In the genomic region with DNA sequence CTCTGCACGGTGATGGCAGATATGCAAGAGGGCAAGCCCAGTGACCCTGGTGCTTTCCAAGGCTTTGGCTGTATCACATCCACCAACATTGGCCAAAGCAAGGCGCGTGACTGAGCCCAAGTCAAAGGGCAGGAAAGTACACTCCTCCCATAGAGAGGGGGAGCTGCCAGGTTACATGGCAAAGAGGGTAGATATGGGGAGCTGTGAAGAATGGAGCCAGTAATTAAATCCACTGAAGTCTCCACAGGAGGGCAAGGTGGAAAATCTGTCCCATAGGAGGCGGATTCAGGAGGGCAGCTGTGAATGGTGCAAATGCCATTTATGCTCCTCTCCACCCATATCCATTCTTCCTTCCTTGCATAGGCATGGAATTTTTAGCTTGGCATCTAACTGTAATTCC, we compare ENCODE assay signal across 23 cellular contexts. TPM values are rescaled to one million over a fixed set of nuclear protein-coding genes. Genes with fewer than 3 reads are reported as not detected.
DNase-seq lines count a peak whose midpoint lies in the region; ATAC-seq, FAIRE-seq and TF ChIP-seq lines count a peak whose summit lies in the region.
"Had no signal": no experiment of that assay in that cellular context is flagged by ENCODE, and none has a peak within 500 bp of the region (broad histone marks: within the 10 kb centered on the region; RNA-seq: fewer than 3 reads in every experiment).

No MANE protein-coding gene starts in this region.

- H3K27me3 ChIP-seq in GM23338 (ENCODE audit: insufficient read depth) (no peaks in the 10 kb centered on the region), neural progenitor cell (no peaks in the 10 kb centered on the region)
- H3K27me3 ChIP-seq: BE2C had no signal

- TF ChIP-seq CTCF in GM23338 (conservative IDR thresholded peaks at IDR 0.05; ENCODE audit: low read depth in 2 of 2) (no peak), endothelial cell (IDR thresholded peaks at IDR 0.05; ENCODE audit: unreplicated experiment) (no peak), neural progenitor cell (IDR thresholded peaks at IDR 0.05) (no peak), type B pancreatic cell (conservative IDR thresholded peaks at IDR 0.05) (no peak)

- no peak overlapping the region for H3K9ac ChIP-seq in neural progenitor cell
- H3K9ac ChIP-seq: KMS-11 had no signal

- no peaks in the 10 kb centered on the region for H3K9me2 ChIP-seq in GM23338 (ENCODE audit: insufficient read depth)

- H3K4me1 Mint-ChIP-seq in GM23338 = peaks cover 11% of the 10 kb centered on the region
- H3K4me1 Mint-ChIP-seq in endothelial cell (ENCODE audit: unreplicated experiment) = peaks cover 55% of the 10 kb centered on the region
- H3K4me1 Mint-ChIP-seq in neural progenitor cell = peaks cover 5% of the 10 kb centered on the region
- H3K4me1 Mint-ChIP-seq in type B pancreatic cell (ENCODE audit: unreplicated experiment) = no peaks in the 10 kb centered on the region
- H3K4me1 Mint-ChIP-seq: CD4-positive, alpha-beta memory T cell; IgD-negative memory B cell had no signal

- no peak overlapping the region for H3K27ac ChIP-seq in GM23338 (ENCODE audit: low read depth)
- no peak overlapping the region for H3K27ac ChIP-seq in neural progenitor cell
- H3K27ac ChIP-seq: KMS-11 had no signal

- H3K4me3 Mint-ChIP-seq in GM23338 (no peak overlapping the region), endothelial cell (ENCODE audit: unreplicated experiment) (no peak overlapping the region), neural progenitor cell (no peak overlapping the region), type B pancreatic cell (no peak overlapping the region)
- H3K4me3 Mint-ChIP-seq: CD4-positive, alpha-beta memory T cell; H9; IgD-negative memory B cell had no signal

- no peaks in the 10 kb centered on the region for H3K36me3 ChIP-seq in GM23338 (ENCODE audit: insufficient read depth)
- no peaks in the 10 kb centered on the region for H3K36me3 ChIP-seq in neural progenitor cell
- H3K36me3 ChIP-seq: BE2C had no signal

- no peak for FAIRE-seq in GM12892 (lab: Jason Lieb, UNC)
- FAIRE-seq: A204.1, GM12878, GM18507, H1, HepG2 had no signal

- H3K79me2 ChIP-seq in GM23338 (replicated peaks; ENCODE audit: insufficient read depth) (no peaks in the 10 kb centered on the region), neural progenitor cell (ENCODE audit: low read depth) (no peaks in the 10 kb centered on the region)

- H3K4me1 ChIP-seq in GM23338 (ENCODE audit: insufficient read depth) = no peaks in the 10 kb centered on the region; the same call in 1 of the 2 replicates
- peaks cover 20% of the 10 kb centered on the region for H3K4me1 ChIP-seq in neural progenitor cell
- H3K4me1 ChIP-seq: BE2C had no signal

- ATAC-seq in GM23338 = peak; percentile 54; the same call in 2 of the 3 replicates
- ATAC-seq: GM12878, HepG2 had no signal

- no peaks in the 10 kb centered on the region for H3K36me3 Mint-ChIP-seq in GM23338 (ENCODE audit: low read depth)
- peaks cover 6% of the 10 kb centered on the region for H3K36me3 Mint-ChIP-seq in endothelial cell (ENCODE audit: low read depth, unreplicated experiment)
- no peaks in the 10 kb centered on the region for H3K36me3 Mint-ChIP-seq in neural progenitor cell
- H3K36me3 Mint-ChIP-seq in type B pancreatic cell = peaks cover 5% of the 10 kb centered on the region
- H3K36me3 Mint-ChIP-seq: CD4-positive, alpha-beta memory T cell; IgD-negative memory B cell had no signal

- no peaks in the 10 kb centered on the region for H3K9me3 ChIP-seq in neural progenitor cell (ENCODE audit: low read depth)
- H3K9me3 ChIP-seq: BE2C had no signal

- H3K4me2 ChIP-seq in GM23338 = no peak overlapping the region
- H3K4me2 ChIP-seq in neural progenitor cell = no peak overlapping the region
- H3K4me2 ChIP-seq: KMS-11 had no signal

- no peak overlapping the region for H3K4me3 ChIP-seq in GM23338
- no peak overlapping the region for H3K4me3 ChIP-seq in neural progenitor cell
- H3K4me3 ChIP-seq: GM12878 had no signal

- H3K9me3 Mint-ChIP-seq in GM23338 (no peaks in the 10 kb centered on the region), endothelial cell (ENCODE audit: unreplicated experiment) (no peaks in the 10 kb centered on the region), neural progenitor cell (peaks cover 2% of the 10 kb centered on the region), type B pancreatic cell (peaks cover 5% of the 10 kb centered on the region)
- H3K9me3 Mint-ChIP-seq: CD4-positive, alpha-beta memory T cell; H9; IgD-negative memory B cell had no signal

- no peak overlapping the region for H2AFZ ChIP-seq in GM23338
- H2AFZ ChIP-seq in neural progenitor cell (replicated peaks) = no peak overlapping the region

- H4K20me1 ChIP-seq in GM23338 (replicated peaks; ENCODE audit: insufficient read depth) = no peaks in the 10 kb centered on the region
- H4K20me1 ChIP-seq in neural progenitor cell (ENCODE audit: low read depth) = no peaks in the 10 kb centered on the region

- H3K27ac Mint-ChIP-seq in GM23338 = no peak overlapping the region
- peak overlapping the region; percentile 67 for H3K27ac Mint-ChIP-seq in endothelial cell (ENCODE audit: unreplicated experiment)
- H3K27ac Mint-ChIP-seq in neural progenitor cell = peak overlapping the region; percentile 66
- no peak overlapping the region for H3K27ac Mint-ChIP-seq in type B pancreatic cell
- H3K27ac Mint-ChIP-seq: CD4-positive, alpha-beta memory T cell; H9; IgD-negative memory B cell had no signal

- H3K27me3 Mint-ChIP-seq in GM23338 (ENCODE audit: insufficient read depth, low read depth, poor library complexity) = peaks cover 9% of the 10 kb centered on the region
- H3K27me3 Mint-ChIP-seq in endothelial cell (ENCODE audit: unreplicated experiment) = peaks cover 8% of the 10 kb centered on the region
- H3K27me3 Mint-ChIP-seq in neural progenitor cell (ENCODE audit: insufficient read depth, low read depth) = peaks cover 12% of the 10 kb centered on the region
- H3K27me3 Mint-ChIP-seq in type B pancreatic cell = peaks cover 6% of the 10 kb centered on the region

- H3F3A ChIP-seq in GM23338 (replicated peaks; ENCODE audit: low read depth) (no peaks in the 10 kb centered on the region), neural progenitor cell (ENCODE audit: low read depth) (peaks cover 19% of the 10 kb centered on the region)

- no peak for TF ChIP-seq POLR2A in GM12892 (IDR thresholded peaks at IDR 0.05; ENCODE audit: low read depth, low read length)

- DNase-seq in GM23338 (ENCODE audit: low spot score) (no peak), NCI-H146 treated with DMSO at 0.1 percent for 48 hours (lab: John Stamatoyannopoulos, UW; ENCODE audit: unreplicated experiment) (peak; percentile 79), endothelial cell (ENCODE audit: low spot score) (no peak), neural progenitor cell (ENCODE audit: low spot score) (peak; percentile 55), pons (ENCODE audit: low spot score) (no peak), GM12892 (ENCODE audit: insufficient read length) (no peak), LoVo (ENCODE audit: low spot score) (no peak), type B pancreatic cell (ENCODE audit: extremely low spot score, unreplicated experiment) (no peak)
- DNase-seq: ACHN; BE2C; C1 segment of cervical spinal cord; CD4-positive, alpha-beta memory T cell; DMS53; DND-41; EL; H9 had no signal

TF ChIP-seq in GM23338, 12 proteins besides CTCF, POLR2A, EP300 and RAD21:
- no peak for TF ChIP-seq STAT1 (IDR thresholded peaks at IDR 0.05; ENCODE audit: unreplicated experiment)
- no peak for TF ChIP-seq EZH2phosphoT487 (IDR thresholded peaks at IDR 0.05; ENCODE audit: unreplicated experiment)
- no peak for TF ChIP-seq EZH2 (IDR thresholded peaks at IDR 0.05; ENCODE audit: low read depth, unreplicated experiment)
- TF ChIP-seq POLR2AphosphoS5 (IDR thresholded peaks at IDR 0.05; ENCODE audit: low read depth) = no peak
- TF ChIP-seq CREB1 (CRISPR knock-in tag; IDR thresholded peaks at IDR 0.05; ENCODE audit: low read depth) = no peak
- TF ChIP-seq NANOG (IDR thresholded peaks at IDR 0.05; ENCODE audit: borderline replicate concordance) = no peak
- no peak for TF ChIP-seq ZNF331 (CRISPR knock-in tag; IDR thresholded peaks at IDR 0.05; ENCODE audit: low read depth)

RNA-seq across cellular contexts. Expression of a gene that starts 44.6 kb away (rescaled TPM):
- 71.2 and 108 TPM in 2 replicates for total RNA-seq in GM23338 (2014; rRNA removed; shearing (Covaris generic))
- 66.1 and 73.0 TPM in 2 replicates for polyA plus RNA-seq in GM23338 (2016; fragmentation: Nextera tagmentation; extraction: Ambion mirVana)
- total RNA-seq in endothelial cell (ENCODE audit: unreplicated experiment) = 45.8 TPM
- 148 and 241 TPM in 2 replicates for total RNA-seq in neural progenitor cell (ENCODE audit: low replicate concordance)
- polyA plus RNA-seq in GM12892 (2012; ENCODE audit: missing spikeins) = 40.6 TPM
- 33.9 and 58.3 TPM in 2 replicates for total RNA-seq in type B pancreatic cell (ENCODE audit: low replicate concordance)

Comparison
In these comparisons a context has a peak if more than half of its experiments do, and no peak if none do; other contexts are left out.
1. DNase-seq: peak in NCI-H146 treated with DMSO at 0.1 percent for 48 hours (single experiment) and neural progenitor cell (single experiment); none in GM23338 (single experiment), endothelial cell (single experiment), pons (single experiment), GM12892 (single experiment), LoVo (single experiment) and type B pancreatic cell (single experiment).
2. H3K27ac Mint-ChIP-seq: peak in endothelial cell (single experiment) and neural progenitor cell (single experiment); none in GM23338 (single experiment) and type B pancreatic cell (single experiment).